8 cellular contexts compared by ENCODE assay signal in genomic region chr20:58852559-58853271, GRCh38. TPM values are rescaled to one million over a fixed set of nuclear protein-coding genes. Genes with fewer than 3 reads are reported as not detected.
A peak's percentile ranks its signal among the peaks of the same experiment; 100 is the strongest.
DNase-seq lines count a peak whose midpoint lies in the region; ATAC-seq and TF ChIP-seq lines count a peak whose summit lies in the region.

GNAS (plus strand) TSS chr20:58852716.

- H3K4me3 ChIP-seq in BE2C (ENCODE audit: low read depth, low read length) (peak within 1 kb of the TSS; percentile 85), endocrine pancreas (ENCODE audit: control insufficient read depth, insufficient read depth, low read length) (peak within 1 kb of the TSS; percentile 34)

- no peaks in the 10 kb centered on the region for H3K4me1 ChIP-seq in BE2C
- no peaks in the 10 kb centered on the region for H3K4me1 ChIP-seq in endocrine pancreas (ENCODE audit: control insufficient read depth, insufficient read depth, low read length)

- no peak for ATAC-seq in HG02588 (IDR thresholded peaks at IDR 0.05; ENCODE audit: unreplicated experiment)
- ATAC-seq in HG02938 (IDR thresholded peaks at IDR 0.05; ENCODE audit: unreplicated experiment) = no peak

- peaks cover 49% of the 10 kb centered on the region for H3K27me3 Mint-ChIP-seq in activated CD4-positive, alpha-beta memory T cell treated with anti-CD3 and anti-CD28 coated beads for 36 hours

- intact Hi-C loops in activated CD4-positive, alpha-beta memory T cell treated with anti-CD3 and anti-CD28 coated beads for 36 hours (cut with micrococcal nuclease) = loop anchor here (5.0 kb wide), 2 partner anchors 200 to 615 kb away; partner anchors contain the start of gene STX16

- H3K9ac ChIP-seq in endocrine pancreas (ENCODE audit: control insufficient read depth, insufficient read depth, low read length) = peak within 1 kb of the TSS; percentile 49

- H3K4me3 Mint-ChIP-seq in activated CD4-positive, alpha-beta memory T cell treated with anti-CD3 and anti-CD28 coated beads for 36 hours = peak within 1 kb of the TSS; percentile 86

- TF ChIP-seq CTCF in BE2C (IDR thresholded peaks at IDR 0.05; ENCODE audit: low read depth, low read length) = peak; percentile 69

- no peaks in the 10 kb centered on the region for H3K36me3 ChIP-seq in BE2C
- peaks cover 3% of the 10 kb centered on the region for H3K36me3 ChIP-seq in endocrine pancreas (ENCODE audit: control insufficient read depth, insufficient read depth, low read length)

- H3K27me3 ChIP-seq in BE2C (peaks cover 45% of the 10 kb centered on the region), endocrine pancreas (ENCODE audit: control insufficient read depth, insufficient read depth, low read length) (no peaks in the 10 kb centered on the region)

- no peaks in the 10 kb centered on the region for H3K9me3 Mint-ChIP-seq in activated CD4-positive, alpha-beta memory T cell treated with anti-CD3 and anti-CD28 coated beads for 36 hours

- H3K9me3 ChIP-seq in BE2C (0 out of 2 replicates have a peak, but pooled peaks cover 3% of the 10 kb centered on the region), endocrine pancreas (ENCODE audit: control insufficient read depth, low read length) (no peaks in the 10 kb centered on the region)

- H3K36me3 Mint-ChIP-seq in activated CD4-positive, alpha-beta memory T cell treated with anti-CD3 and anti-CD28 coated beads for 36 hours = no peaks in the 10 kb centered on the region

- H3K27ac Mint-ChIP-seq in activated CD4-positive, alpha-beta memory T cell treated with anti-CD3 and anti-CD28 coated beads for 36 hours = no peak within 1 kb of the TSS

- CTCF ChIA-PET in activated CD4-positive, alpha-beta memory T cell treated with anti-CD3 and anti-CD28 coated beads for 36 hours (lab: Charles Lee) = interaction anchor here (0.8 to 2.3 kb wide), 7 partner anchors 11 to 372 kb away, joined by 3 to 10 read pairs (median 3); no protein-coding TSS in a partner anchor

- peak; percentile 76 for DNase-seq in BE2C
- DNase-seq in HUDEP-2 (lab: John Stamatoyannopoulos, UW; ENCODE audit: unreplicated experiment in 76 of 76) = peak in 58 of 76 experiments; percentile 2 to 65 (median 41)
- peak; percentile 73 for DNase-seq in activated CD4-positive, alpha-beta memory T cell treated with anti-CD3 and anti-CD28 coated beads for 36 hours
- DNase-seq in medulla oblongata (ENCODE audit: extremely low spot score) = peak; percentile 56
- DNase-seq in stimulated activated CD8-positive, alpha-beta memory T cell treated with anti-CD3 and anti-CD28 coated beads, Interleukin-4, amount 100 ng/mL, for 24 hours (ENCODE audit: low read depth) = peak; percentile 26

- POLR2A ChIA-PET in activated CD4-positive, alpha-beta memory T cell treated with anti-CD3 and anti-CD28 coated beads for 36 hours (lab: Charles Lee) = no interaction called here

- peaks cover 23% of the 10 kb centered on the region for H3K4me1 Mint-ChIP-seq in activated CD4-positive, alpha-beta memory T cell treated with anti-CD3 and anti-CD28 coated beads for 36 hours (ENCODE audit: low read depth)

RNA-seq across cellular contexts. Expression of gene GNAS, which starts in this region (rescaled TPM):
- polyA plus RNA-seq in BE2C (2012; ENCODE audit: insufficient read depth, insufficient read length, low read depth) = 4,204 TPM
- total RNA-seq in activated CD4-positive, alpha-beta memory T cell treated with anti-CD3 and anti-CD28 coated beads for 36 hours = 100 to 1,000 TPM; 658 to 692 TPM

Comparison
In these comparisons a context has a peak if more than half of its experiments do, and no peak if none do; other contexts are left out.
1. DNase-seq: peak in every context shown above with its lines; median percentile 76 in BE2C; 73 in activated CD4-positive, alpha-beta memory T cell treated with anti-CD3 and anti-CD28 coated beads for 36 hours; 56 in medulla oblongata; 41 in HUDEP-2; 26 in stimulated activated CD8-positive, alpha-beta memory T cell treated with anti-CD3 and anti-CD28 coated beads, Interleukin-4, amount 100 ng/mL, for 24 hours.